Comparison of ENCODE assay signal across 22 cellular contexts in the genomic region with DNA sequence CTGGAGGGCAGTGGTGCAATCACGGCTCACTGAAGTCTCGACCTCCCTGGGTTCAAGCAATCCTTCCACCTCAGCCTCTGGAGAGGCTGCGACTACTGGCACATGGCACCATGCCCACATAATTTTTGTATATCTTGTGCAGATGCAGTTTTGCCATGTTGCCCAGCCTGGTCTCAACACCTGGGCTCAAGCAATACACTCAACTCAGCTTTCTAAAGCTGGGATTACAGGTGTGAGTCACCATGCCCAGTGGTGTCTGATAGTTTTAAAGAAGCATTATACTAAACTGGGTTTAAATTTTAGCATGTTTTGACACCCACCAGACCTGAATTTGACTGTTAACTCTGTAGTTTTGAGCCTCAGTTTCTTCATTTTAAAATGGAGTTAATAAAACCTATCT.
"Had no signal": no experiment of that assay in that cellular context is flagged by ENCODE, and none has a peak within 500 bp of the region (broad histone marks: within the 10 kb centered on the region; RNA-seq: fewer than 3 reads in every experiment).

No MANE protein-coding gene starts in this region.

- H3K27me3 ChIP-seq: gastroesophageal sphincter, heart left ventricle, hepatocyte, left lung, right lobe of liver, tibial nerve, upper lobe of left lung had no signal

- H3K27ac ChIP-seq: gastroesophageal sphincter, heart left ventricle, hepatocyte, left lung, parathyroid adenoma, right lobe of liver, thoracic aorta, tibial nerve, upper lobe of left lung had no signal

- H3K36me3 ChIP-seq: gastroesophageal sphincter, heart left ventricle, left lung, right lobe of liver, thoracic aorta, tibial nerve, upper lobe of left lung had no signal

- H3K4me3 ChIP-seq: gastroesophageal sphincter, heart left ventricle, hepatocyte, left lung, mucosa of descending colon, right lobe of liver, thoracic aorta, tibial nerve, upper lobe of left lung had no signal

- H3K4me1 ChIP-seq: left lung, parathyroid adenoma, right lobe of liver had no signal

- H3K79me2 ChIP-seq: hepatocyte, parathyroid adenoma had no signal

- H2AFZ ChIP-seq: hepatocyte, parathyroid adenoma had no signal

- H3K9me3 ChIP-seq: gastroesophageal sphincter, heart left ventricle, left lung, mucosa of descending colon, right lobe of liver, thoracic aorta, tibial nerve, upper lobe of left lung had no signal

- H3K4me2 ChIP-seq: hepatocyte had no signal

- H3K9ac ChIP-seq: parathyroid adenoma had no signal

- DNase-seq: cortex of kidney; effector memory CD8-positive, alpha-beta T cell; foreskin fibroblast; heart left ventricle; left cardiac atrium; left lung; mesenchymal stem cell; mucosa of descending colon; naive B cell; right lobe of liver; small intestine; stimulated activated CD4-positive, alpha-beta T cell treated with anti-CD3 and anti-CD28 coated beads, Interleukin-15, amount 100 ng/mL, for 24 hours; stimulated activated CD4-positive, alpha-beta T cell treated with anti-CD3 and anti-CD28 coated beads, Interleukin-2, amount 100 ng/mL, for 48 hours; stimulated activated naive B cell treated with anti-CD40 and anti-IgM and Interleukin-4, amounts not matched to agents 10 μg/mL and 1 μg/mL and 100 μg/mL, for 72 hours; upper lobe of left lung had no signal

- FAIRE-seq: endometrium, small intestine, urothelium cell line had no signal
